In genomic region chr1:45522324-45523104, GRCh38 we compare ENCODE assay signal across 8 cellular contexts. TPM values are rescaled to one million over a fixed set of nuclear protein-coding genes. Genes with fewer than 3 reads are reported as not detected.
DNase-seq lines count a peak whose midpoint lies in the region; ATAC-seq and FAIRE-seq lines count a peak whose summit lies in the region.

No MANE protein-coding gene starts in this region.

- peak overlapping the region; percentile 79 for H3K4me2 ChIP-seq in BLaER1

- H3K4me3 ChIP-seq in BLaER1 (peak overlapping the region; percentile 92), stomach smooth muscle (ENCODE audit: low read length in 2 of 2) (peak overlapping the region; percentile 81 to 98)

- DNase-seq in HCEC 1CT (peak; percentile 64), iris pigment epithelial cell (ENCODE audit: low read depth) (peak; percentile 79), frontal cortex (ENCODE audit: low spot score in 2 of 2) (no peak), NK-92 (lab: John Stamatoyannopoulos, UW; ENCODE audit: unreplicated experiment) (no peak)

- ATAC-seq in activated T-helper 17 cell treated with anti-CD3 and anti-CD28 coated beads, Interleukin-2, amount 50 U/mL, for 72 hours (replicated peaks): peak; percentile 63
- ATAC-seq in HG03045 (IDR thresholded peaks at IDR 0.05; ENCODE audit: unreplicated experiment): no peak

- no peaks in the 10 kb centered on the region for H3K27me3 Mint-ChIP-seq in activated T-helper 17 cell treated with anti-CD3 and anti-CD28 coated beads, Interleukin-2, amount 50 U/mL, for 72 hours

- H3K4me3 Mint-ChIP-seq in activated T-helper 17 cell treated with anti-CD3 and anti-CD28 coated beads, Interleukin-2, amount 50 U/mL, for 72 hours: peak overlapping the region; percentile 94

- FAIRE-seq in frontal cortex (lab: Jason Lieb, UNC): no peak

- peaks cover 60% of the 10 kb centered on the region for H3K4me1 ChIP-seq in BLaER1
- peaks cover 9% of the 10 kb centered on the region for H3K4me1 ChIP-seq in stomach smooth muscle (ENCODE audit: control insufficient read depth, insufficient read depth, low read length)

- H3K27me3 ChIP-seq in BLaER1 (no peaks in the 10 kb centered on the region), stomach smooth muscle (ENCODE audit: control insufficient read depth in 1 of 2, insufficient read depth in 2 of 2, low read length in 2 of 2) (no peaks in the 10 kb centered on the region)

- H3K9ac ChIP-seq in BLaER1 (peak overlapping the region; percentile 98), stomach smooth muscle (ENCODE audit: low read length in 2 of 2) (peak overlapping the region; percentile 88 to 96)

- H3K36me3 Mint-ChIP-seq in activated T-helper 17 cell treated with anti-CD3 and anti-CD28 coated beads, Interleukin-2, amount 50 U/mL, for 72 hours (ENCODE audit: low read depth): peaks cover 48% of the 10 kb centered on the region

- H3K27ac ChIP-seq in BLaER1 (peak overlapping the region; percentile 97), stomach smooth muscle (ENCODE audit: low read length) (peak overlapping the region; percentile 97)

- H3K9me3 Mint-ChIP-seq in activated T-helper 17 cell treated with anti-CD3 and anti-CD28 coated beads, Interleukin-2, amount 50 U/mL, for 72 hours: no peaks in the 10 kb centered on the region

- peaks cover 41% of the 10 kb centered on the region for H4K20me1 ChIP-seq in BLaER1

- peaks cover 23% of the 10 kb centered on the region for H3K36me3 ChIP-seq in BLaER1
- H3K36me3 ChIP-seq in stomach smooth muscle (ENCODE audit: control insufficient read depth in 2 of 2, insufficient read depth in 2 of 2, low read length in 2 of 2): peaks cover 0 to 4% of the 10 kb centered on the region in 2 donors

- peak overlapping the region; percentile 99 for H3K27ac Mint-ChIP-seq in activated T-helper 17 cell treated with anti-CD3 and anti-CD28 coated beads, Interleukin-2, amount 50 U/mL, for 72 hours

- H3K9me3 ChIP-seq in BLaER1: no peaks in the 10 kb centered on the region
- no peaks in the 10 kb centered on the region for H3K9me3 ChIP-seq in stomach smooth muscle (ENCODE audit: control insufficient read depth in 2 of 2, low read length in 2 of 2)

- H3K4me1 Mint-ChIP-seq in activated T-helper 17 cell treated with anti-CD3 and anti-CD28 coated beads, Interleukin-2, amount 50 U/mL, for 72 hours: peaks cover 28% of the 10 kb centered on the region

RNA-seq across cellular contexts. Expression of gene PRDX1, which starts 0.8 kb away (rescaled TPM):
- total RNA-seq in activated T-helper 17 cell treated with anti-CD3 and anti-CD28 coated beads, Interleukin-2, amount 50 U/mL, for 72 hours: 100 to 1,000 TPM; 344 to 571 TPM
- 217 TPM for total RNA-seq in frontal cortex

RNA-seq across cellular contexts. Expression of gene MMACHC, which starts 22.4 kb away (rescaled TPM):
- total RNA-seq in activated T-helper 17 cell treated with anti-CD3 and anti-CD28 coated beads, Interleukin-2, amount 50 U/mL, for 72 hours: 1 to 10 TPM; 3.7 to 4.9 TPM
- 2.0 TPM for total RNA-seq in frontal cortex

RNA-seq across cellular contexts. Expression of gene CCDC163, which starts 22.6 kb away (rescaled TPM):
- 1 to 10 TPM; 3.4 TPM for total RNA-seq in activated T-helper 17 cell treated with anti-CD3 and anti-CD28 coated beads, Interleukin-2, amount 50 U/mL, for 72 hours
- total RNA-seq in frontal cortex: under 0.01 TPM

RNA-seq across cellular contexts. Expression of gene AKR1A1, which starts 28.1 kb away (rescaled TPM):
- 100 to 1,000 TPM; 121 to 151 TPM for total RNA-seq in activated T-helper 17 cell treated with anti-CD3 and anti-CD28 coated beads, Interleukin-2, amount 50 U/mL, for 72 hours
- 74.6 TPM for total RNA-seq in frontal cortex

RNA-seq across cellular contexts. Expression of gene TESK2, which starts 31.6 kb away (rescaled TPM):
- 1 to 10 TPM; 2.7 to 8.9 TPM for total RNA-seq in activated T-helper 17 cell treated with anti-CD3 and anti-CD28 coated beads, Interleukin-2, amount 50 U/mL, for 72 hours
- total RNA-seq in frontal cortex: 0.82 TPM

Comparison
In these comparisons a context has a peak if more than half of its experiments do, and no peak if none do; other contexts are left out.
1. DNase-seq: peak in HCEC 1CT (single experiment) and iris pigment epithelial cell (single experiment); none in frontal cortex (0 of 2) and NK-92 (single experiment).